8 cellular contexts compared by ENCODE assay signal in genomic region chr20:41697861-41698559, GRCh38.
DNase-seq lines count a peak whose midpoint lies in the region; ATAC-seq and TF ChIP-seq lines count a peak whose summit lies in the region.

No MANE protein-coding gene starts in this region.

- DNase-seq in GM23248 (peak; percentile 63), NCI-H446 treated with DMSO at 0.1 percent for 48 hours (lab: John Stamatoyannopoulos, UW) (peak; percentile 16), astrocyte of the hippocampus (ENCODE audit: low read depth, low spot score) (peak; percentile 52), C1 segment of cervical spinal cord (lab: John Stamatoyannopoulos, UW) (no peak)
- no peak for DNase-seq in effector CD8-positive, alpha-beta T cell (lab: John Stamatoyannopoulos, UW)

- ATAC-seq in GM19452 (IDR thresholded peaks at IDR 0.05; ENCODE audit: unreplicated experiment), result no peak

- H3K4me2 ChIP-seq in GM23248 (ENCODE audit: unreplicated experiment), result no peak overlapping the region

- H3K9me3 ChIP-seq in GM23248 (ENCODE audit: low read depth), result no peaks in the 10 kb centered on the region
- no peaks in the 10 kb centered on the region for H3K9me3 ChIP-seq in liver (ENCODE audit: control insufficient read depth in 4 of 4, low read length in 3 of 4)

- peaks cover 9% of the 10 kb centered on the region for H3K4me1 ChIP-seq in GM23248 (ENCODE audit: insufficient read depth)
- peaks cover 0 to 4% (median 0%) of the 10 kb centered on the region in 4 donors for H3K4me1 ChIP-seq in liver (ENCODE audit: control insufficient read depth in 4 of 4, insufficient read depth in 4 of 4, low read length in 3 of 4)

- H3K9ac ChIP-seq in GM23248 (no peak overlapping the region), liver (ENCODE audit: low read depth in 1 of 2, low read length in 2 of 2) (no peak overlapping the region)

- H3F3A ChIP-seq in GM23248 (ENCODE audit: insufficient read depth), result peaks cover 12% of the 10 kb centered on the region; the same call in 1 of the 2 replicates

- in situ Hi-C loops in GM23248 (cut with MboI), result no loop called here

- peak; percentile 68 to 81 for TF ChIP-seq RAD21 in liver (IDR thresholded peaks at IDR 0.05)

- peak; percentile 97 for TF ChIP-seq CTCF in C4-2B (conservative IDR thresholded peaks at IDR 0.05)
- peak; percentile 71 for TF ChIP-seq CTCF in liver (IDR thresholded peaks at IDR 0.05; ENCODE audit: low read depth, low read length, missing input control)

- no peaks in the 10 kb centered on the region for H3K9me2 ChIP-seq in GM23248 (ENCODE audit: insufficient read depth)

- H3K4me3 ChIP-seq in GM23248, result no peak overlapping the region
- H3K4me3 ChIP-seq in liver (ENCODE audit: low read depth in 1 of 3, low read length in 3 of 3), result no peak overlapping the region

- no peaks in the 10 kb centered on the region for H4K20me1 ChIP-seq in GM23248 (ENCODE audit: insufficient read depth)

- H3K79me2 ChIP-seq in GM23248 (ENCODE audit: insufficient read depth), result no peaks in the 10 kb centered on the region

- H3K27ac ChIP-seq in C4-2B (no peak overlapping the region), GM23248 (no peak overlapping the region), liver (ENCODE audit: low read depth in 1 of 2, low read length in 2 of 2) (no peak overlapping the region)

- no peaks in the 10 kb centered on the region for H3K36me3 ChIP-seq in GM23248 (ENCODE audit: low read depth)
- H3K36me3 ChIP-seq in liver (ENCODE audit: control insufficient read depth in 4 of 4, insufficient read depth in 3 of 4, low read depth in 1 of 4, low read length in 3 of 4), result no peaks in the 10 kb centered on the region

- WGBS in GM23248 (ENCODE audit: low coverage in 1 of 2, low lambda C conversion rate in 2 of 2, missing lambda C conversion rate in 2 of 2), 2 experiments, result 53 to 62% methylated on average over 6 of the region's 6 CpGs
- 64% methylated on average over 6 of the region's 6 CpGs for WGBS in liver

- no peak overlapping the region for H2AFZ ChIP-seq in GM23248

- H3K27me3 ChIP-seq in GM23248 (replicated peaks; ENCODE audit: insufficient read depth), result no peaks in the 10 kb centered on the region
- H3K27me3 ChIP-seq in liver (ENCODE audit: control insufficient read depth in 4 of 4, insufficient read depth in 4 of 4, low read length in 3 of 4), result no peaks in the 10 kb centered on the region

TF ChIP-seq in liver, 16 proteins besides CTCF, POLR2A, EP300 and RAD21:
- TF ChIP-seq ATF3 (IDR thresholded peaks at IDR 0.05) (peak; percentile 18), YY1 (IDR thresholded peaks at IDR 0.05) (no peak)

Comparison
In these comparisons a context has a peak if more than half of its experiments do, and no peak if none do; other contexts are left out.
1. DNase-seq: peak in GM23248 (single experiment), NCI-H446 treated with DMSO at 0.1 percent for 48 hours (single experiment) and astrocyte of the hippocampus (single experiment); none in C1 segment of cervical spinal cord (0 of 14) and effector CD8-positive, alpha-beta T cell (single experiment).